ENCODE assay signal across 8 cellular contexts in the genomic region with DNA sequence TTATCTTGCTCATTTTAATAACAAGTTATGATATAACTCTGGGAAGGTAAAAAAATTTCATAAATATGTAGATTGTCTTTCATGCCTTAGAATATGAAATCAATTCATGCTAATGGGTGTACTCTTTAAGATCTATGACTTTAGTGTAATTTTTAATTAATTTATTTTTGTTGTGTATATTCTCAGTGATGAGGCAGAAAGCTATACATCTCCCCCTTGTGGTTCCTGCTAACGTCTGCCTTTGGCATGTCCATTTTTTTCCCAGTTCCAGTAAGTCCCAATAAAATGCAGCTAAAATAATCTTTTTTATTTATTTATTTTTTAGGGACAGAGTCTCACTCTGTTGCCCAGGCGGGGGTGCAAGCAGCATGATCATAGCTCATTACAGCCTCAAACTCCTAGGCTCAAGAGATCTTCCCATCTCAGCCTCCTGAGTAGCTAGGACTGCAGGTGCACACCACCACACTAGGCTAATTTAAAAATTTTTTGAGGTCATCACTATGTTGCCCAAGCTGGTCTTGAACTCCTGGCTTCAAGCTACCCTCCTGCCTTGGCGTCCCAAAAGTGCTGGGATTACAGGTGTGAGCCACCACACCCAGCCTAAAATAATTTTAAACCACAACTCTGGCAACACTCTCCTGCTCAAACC. TPM values are rescaled to one million over a fixed set of nuclear protein-coding genes. Genes with fewer than 3 reads are reported as not detected.
DNase-seq lines count a peak whose midpoint lies in the region; ATAC-seq and TF ChIP-seq lines count a peak whose summit lies in the region.

No MANE protein-coding gene starts in this region.

- H3K36me3 ChIP-seq in kidney epithelial cell (ENCODE audit: control insufficient read depth, insufficient read depth, low read length), result no peaks in the 10 kb centered on the region

- no peaks in the 10 kb centered on the region for H3K36me3 Mint-ChIP-seq in T-helper 17 cell (ENCODE audit: low read depth)

- H3K4me1 Mint-ChIP-seq in T-helper 17 cell, result peaks cover 23% of the 10 kb centered on the region

- no peak for ATAC-seq in T-helper 17 cell
- no peak for ATAC-seq in GM18870 (IDR thresholded peaks at IDR 0.05; ENCODE audit: unreplicated experiment)
- no peak for ATAC-seq in HG03175 (IDR thresholded peaks at IDR 0.05; ENCODE audit: unreplicated experiment)

- H3K4me3 ChIP-seq in kidney epithelial cell (ENCODE audit: low read depth, low read length), result no peak overlapping the region

- peaks cover 6% of the 10 kb centered on the region for H3K27me3 ChIP-seq in kidney epithelial cell (ENCODE audit: control insufficient read depth, insufficient read depth, low read length)

- H3K27ac Mint-ChIP-seq in T-helper 17 cell, result peak overlapping the region; percentile 37

- H3K9me3 ChIP-seq in T-helper 17 cell (ENCODE audit: control insufficient read depth, low read length, poor library complexity, severe bottlenecking), result no peaks in the 10 kb centered on the region

- peaks cover 15% of the 10 kb centered on the region for H3K27me3 Mint-ChIP-seq in T-helper 17 cell

- DNase-seq in HT-29 (ENCODE audit: low spot score), result peak; percentile 37
- DNase-seq in T-helper 17 cell, result no peak
- DNase-seq in kidney epithelial cell (ENCODE audit: low read depth), result no peak
- no peak for DNase-seq in RPMI8226
- no peak for DNase-seq in NCI-H446 treated with DMSO at 0.1 percent for 48 hours (lab: John Stamatoyannopoulos, UW)

- no peak overlapping the region for H3K4me3 Mint-ChIP-seq in T-helper 17 cell

- H3K27ac ChIP-seq in C4-2B, result no peak overlapping the region

- TF ChIP-seq CTCF in C4-2B (conservative IDR thresholded peaks at IDR 0.05) (peak; percentile 86), kidney epithelial cell (IDR thresholded peaks at IDR 0.05; ENCODE audit: insufficient read depth, low read length, poor library complexity, severe bottlenecking) (peak; percentile 76)

RNA-seq across cellular contexts. Expression of a gene that starts 3.3 kb away (rescaled TPM):
- total RNA-seq in HT-29 (2014; rRNA removed; shearing (Covaris generic)), result 13.9 TPM in 2 replicates
- total RNA-seq in T-helper 17 cell, result 10 to 100 TPM; 69.5 to 78.3 TPM
- 35.3 and 56.8 TPM in 2 replicates for total RNA-seq in kidney epithelial cell

RNA-seq across cellular contexts. Expression of a gene that starts 31.3 kb away (rescaled TPM):
- under 0.01 and 0.03 TPM in 2 replicates for total RNA-seq in HT-29 (2014; rRNA removed; shearing (Covaris generic))
- total RNA-seq in T-helper 17 cell, result 1 to 10 TPM in 1 of 2 donors, under 1 TPM in 1; 0.40 to 8.4 TPM
- 0.21 and 0.54 TPM in 2 replicates for total RNA-seq in kidney epithelial cell

RNA-seq across cellular contexts. Expression of a gene that starts 31.6 kb away (rescaled TPM):
- 1,024 and 1,115 TPM in 2 replicates for total RNA-seq in HT-29 (2014; rRNA removed; shearing (Covaris generic))
- total RNA-seq in T-helper 17 cell (not detected), kidney epithelial cell (not detected in 2 replicates)

Comparison
In these comparisons a context has a peak if more than half of its experiments do, and no peak if none do; other contexts are left out.
1. RNA of a gene that starts 31.6 kb away (total RNA-seq): 1,024 to 1,115 TPM in HT-29; not detected in T-helper 17 cell and not detected in kidney epithelial cell; every median in the first group is over 100 times any median in the second.